In genomic region chr14:104473649-104474574, GRCh38 we compare ENCODE assay signal across 20 cellular contexts.
DNase-seq lines count a peak whose midpoint lies in the region; ATAC-seq, FAIRE-seq and TF ChIP-seq lines count a peak whose summit lies in the region.
"Had no signal": no experiment of that assay in that cellular context is flagged by ENCODE, and none has a peak within 500 bp of the region (broad histone marks: within the 10 kb centered on the region; RNA-seq: fewer than 3 reads in every experiment).

No MANE protein-coding gene starts in this region.

- H3K36me3 Mint-ChIP-seq in WTC11 = no peaks in the 10 kb centered on the region
- H3K36me3 Mint-ChIP-seq: CD14-positive monocyte had no signal

- H3K9ac ChIP-seq in HepG2 (ENCODE audit: insufficient read depth, low read depth, low read length) (no peak overlapping the region), mesendoderm (ENCODE audit: low read length) (no peak overlapping the region)
- H3K9ac ChIP-seq: KMS-11 had no signal

- no peak overlapping the region for H2AFZ ChIP-seq in HepG2 (ENCODE audit: low read length)

- H3K56ac ChIP-seq in mesendoderm (ENCODE audit: low read length) = no peak overlapping the region

- H3K27ac ChIP-seq in HepG2 (ENCODE audit: extremely low read length, insufficient read depth, low read length) (no peak overlapping the region), right lobe of liver (no peak overlapping the region), mesendoderm (ENCODE audit: low read depth, low read length) (no peak overlapping the region), stomach (no peak overlapping the region)
- H3K27ac ChIP-seq: KMS-11, SK-N-MC had no signal

- DNase-seq in HepG2 (ENCODE audit: low spot score) (no peak), right lobe of liver (no peak), WTC11 (ENCODE audit: low spot score) (no peak), mesendoderm (peak; percentile 18), stomach (no peak)
- DNase-seq: 8988T, GF-D8, NCI-H1105, NCI-H146, NCI-H2029, NCI-H524 treated with DMSO at 0.1 percent for 48 hours, SHP77, SW 1271 had no signal

- H3K4me1 Mint-ChIP-seq in WTC11 = 0 out of 2 replicates have a peak, but pooled peaks cover 4% of the 10 kb centered on the region
- H3K4me1 Mint-ChIP-seq: CD14-positive monocyte had no signal

- TF ChIP-seq EP300 in HepG2 (IDR thresholded peaks at IDR 0.05; ENCODE audit: low read depth in 2 of 2, low read length in 2 of 2) = no peak
- no peak for TF ChIP-seq EP300 in HepG2 (CRISPR knock-in tag; IDR thresholded peaks at IDR 0.05; ENCODE audit: borderline replicate concordance)
- TF ChIP-seq EP300 in stomach (IDR thresholded peaks at IDR 0.05) = no peak

- no peak overlapping the region for H3K4ac ChIP-seq in mesendoderm (ENCODE audit: low read depth, low read length)

- 28% methylated on average over 22 of the region's 49 CpGs for WGBS in HepG2 (ENCODE audit: low lambda C conversion rate)
- WGBS in right lobe of liver (ENCODE audit: insufficient coverage, low coverage, low lambda C conversion rate, missing lambda C conversion rate) = 58% methylated on average over 23 of the region's 49 CpGs
- no CpG with 5 or more reads among the region's 49 CpGs for WGBS in mesendoderm (ENCODE audit: extremely low coverage, insufficient coverage, low lambda C conversion rate)
- 58 to 69% (median 62%) methylated on average over 49 of the region's 49 CpGs for WGBS in stomach, 5 donors

- no peak overlapping the region for H2BK15ac ChIP-seq in mesendoderm (replicated peaks; ENCODE audit: low read depth)

- H3K27ac Mint-ChIP-seq in WTC11 = no peak overlapping the region
- H3K27ac Mint-ChIP-seq: CD14-positive monocyte had no signal

- peak; percentile 60 for ATAC-seq in HepG2
- no peak for ATAC-seq in right lobe of liver
- peak; percentile 72 for ATAC-seq in WTC11
- ATAC-seq in HG02885 (IDR thresholded peaks at IDR 0.05; ENCODE audit: poor library complexity, unreplicated experiment) = no peak
- no peak for ATAC-seq in HG03097 (IDR thresholded peaks at IDR 0.05; ENCODE audit: low FRiP score, unreplicated experiment)
- ATAC-seq in GM19467 (IDR thresholded peaks at IDR 0.05; ENCODE audit: unreplicated experiment) = no peak

- H4K8ac ChIP-seq in mesendoderm (ENCODE audit: low read depth, low read length) = no peak overlapping the region

- H3K4me3 ChIP-seq in HepG2 (replicated peaks in 1 of 3; ENCODE audit: insufficient read depth in 1 of 3, low read depth in 2 of 3, low read length in 3 of 3) = no peak overlapping the region
- H3K4me3 ChIP-seq in right lobe of liver = no peak overlapping the region
- no peak overlapping the region for H3K4me3 ChIP-seq in mesendoderm (ENCODE audit: low read length)
- H3K4me3 ChIP-seq in stomach = no peak overlapping the region
- H3K4me3 ChIP-seq: HAP-1, SK-N-MC had no signal

- H2AK5ac ChIP-seq in mesendoderm (ENCODE audit: low read length) = no peak overlapping the region

- CTCF ChIA-PET in HepG2 (lab: Yijun Ruan, JAX; ENCODE audit: low intra/inter-chr PET ratio, low total read pairs) = no interaction called here
- CTCF ChIA-PET in WTC11 (lab: Charles Lee) = interaction anchor here (0.6 to 3.3 kb wide), 22 partner anchors 12 to 336 kb away, joined by 3 to 29 read pairs (median 5); no protein-coding TSS in a partner anchor

- no peak overlapping the region for H3K23ac ChIP-seq in mesendoderm (ENCODE audit: low read length)

- H3K4me1 ChIP-seq in HepG2 (ENCODE audit: insufficient read depth, low read length) (no peaks in the 10 kb centered on the region), right lobe of liver (no peaks in the 10 kb centered on the region), mesendoderm (ENCODE audit: control insufficient read depth, low read depth, low read length) (no peaks in the 10 kb centered on the region), stomach (no peaks in the 10 kb centered on the region)
- H3K4me1 ChIP-seq: HAP-1 had no signal

- no TSS peak for BruUV-seq in HepG2 (replicated peaks; lab: Mats Ljungman, UMichigan)

- H3K4me3 Mint-ChIP-seq in WTC11 = no peak overlapping the region
- H3K4me3 Mint-ChIP-seq: CD14-positive monocyte had no signal

- H3K36me3 ChIP-seq in HepG2 (replicated peaks in 1 of 2; ENCODE audit: control insufficient read depth in 1 of 2, insufficient read depth in 2 of 2, low read length in 2 of 2) (no peaks in the 10 kb centered on the region), right lobe of liver (no peaks in the 10 kb centered on the region), mesendoderm (ENCODE audit: control insufficient read depth, insufficient read depth, low read length) (no peaks in the 10 kb centered on the region), stomach (no peaks in the 10 kb centered on the region)
- H3K36me3 ChIP-seq: HAP-1 had no signal

- H3K79me2 ChIP-seq in HepG2 (ENCODE audit: insufficient read depth, low read length) (no peaks in the 10 kb centered on the region), mesendoderm (ENCODE audit: control insufficient read depth, insufficient read depth, low read length) (no peaks in the 10 kb centered on the region)

- in situ Hi-C loops in HepG2 (cut with HindIII; ENCODE audit: extremely low pct_ligation_motif_present, low pct_unique_long_range_greater_than_20kb) = no loop called here

- POLR2A ChIA-PET in HepG2 (lab: Yijun Ruan, JAX) = interaction anchor here (0.6 kb wide), 1 partner anchor 866 kb away, joined by 3 read pairs; no protein-coding TSS in a partner anchor
- POLR2A ChIA-PET in WTC11 (lab: Charles Lee) = interaction anchor here (1.1 kb wide), 1 partner anchor 13 kb away, joined by 3 read pairs; no protein-coding TSS in a partner anchor

- H3K9me3 ChIP-seq in HepG2 (ENCODE audit: low read length) (no peaks in the 10 kb centered on the region), right lobe of liver (no peaks in the 10 kb centered on the region), stomach (no peaks in the 10 kb centered on the region)
- H3K9me3 ChIP-seq: HAP-1 had no signal

- no peak overlapping the region for H2BK120ac ChIP-seq in mesendoderm (ENCODE audit: low read depth, low read length)

- no peaks in the 10 kb centered on the region for H4K20me1 ChIP-seq in HepG2 (ENCODE audit: insufficient read depth, low read length)

- no peak overlapping the region for H4K5ac ChIP-seq in mesendoderm (ENCODE audit: low read length)

- no peaks in the 10 kb centered on the region for H3K79me1 ChIP-seq in mesendoderm (ENCODE audit: low read length)

- FAIRE-seq in HepG2 (lab: Jason Lieb, UNC) = no peak

- TF ChIP-seq CTCF in HepG2 (CRISPR knock-in tag; IDR thresholded peaks at IDR 0.05) (no peak), right lobe of liver (IDR thresholded peaks at IDR 0.05) (no peak), WTC11 (IDR thresholded peaks at IDR 0.05) (no peak), stomach (IDR thresholded peaks at IDR 0.05) (no peak)

- H3K9me3 Mint-ChIP-seq in WTC11 = peaks cover 8% of the 10 kb centered on the region

- intact Hi-C loops in HepG2 (cut with micrococcal nuclease; ENCODE audit: unreplicated experiment) = no loop called here
- intact Hi-C loops in right lobe of liver (cut with DNase I) = no loop called here
- intact Hi-C loops in stomach (cut with DNase I; ENCODE audit: low total_unique reads) = no loop called here

- no peak overlapping the region for H3K18ac ChIP-seq in mesendoderm (ENCODE audit: low read length)

- no peaks in the 10 kb centered on the region for H3K27me3 Mint-ChIP-seq in WTC11 (ENCODE audit: low read depth)

- H3K27me3 ChIP-seq in HepG2 (ENCODE audit: control insufficient read depth in 1 of 2, insufficient read depth in 2 of 2, low read length in 2 of 2) (peaks cover 5 to 62% of the 10 kb centered on the region in 2 experiments), right lobe of liver (no peaks in the 10 kb centered on the region), mesendoderm (ENCODE audit: insufficient read depth, low read length, poor library complexity) (no peaks in the 10 kb centered on the region), stomach (peaks cover 0 to 47% (median 10%) of the 10 kb centered on the region in 3 donors)

- H2BK5ac ChIP-seq in mesendoderm (ENCODE audit: low read length) = no peak overlapping the region

- no peak overlapping the region for H3K4me2 ChIP-seq in HepG2 (ENCODE audit: low read depth, low read length)
- no peak overlapping the region for H3K4me2 ChIP-seq in mesendoderm (ENCODE audit: low read length)
- H3K4me2 ChIP-seq: KMS-11 had no signal

- no peak for TF ChIP-seq RAD21 in HepG2 (CRISPR knock-in tag; IDR thresholded peaks at IDR 0.05)

- TF ChIP-seq POLR2A in HepG2 (IDR thresholded peaks at IDR 0.05; ENCODE audit: insufficient read depth in 1 of 2, low read depth in 2 of 2, low read length in 2 of 2) = no peak
- no peak for TF ChIP-seq POLR2A in right lobe of liver (IDR thresholded peaks at IDR 0.05)
- no peak for TF ChIP-seq POLR2A in stomach (IDR thresholded peaks at IDR 0.05)

TF ChIP-seq in HepG2, 621 proteins besides CTCF, POLR2A, EP300 and RAD21 (continues in another document):
- TF ChIP-seq FOXA1 (IDR thresholded peaks at IDR 0.05) = no peak
- TF ChIP-seq FOXA1 (CRISPR knock-in tag; IDR thresholded peaks at IDR 0.05) = no peak
- TF ChIP-seq HOXD1 (CRISPR knock-in tag; IDR thresholded peaks at IDR 0.05) = no peak
- no peak for TF ChIP-seq HNRNPK (IDR thresholded peaks at IDR 0.05; ENCODE audit: low read depth, low read length, poor library complexity, severe bottlenecking)

TF ChIP-seq in WTC11, 78 proteins besides CTCF, POLR2A, EP300 and RAD21 (continues in another document):
- no peak for TF ChIP-seq ESRRA (CRISPR knock-in tag; IDR thresholded peaks at IDR 0.05; ENCODE audit: borderline replicate concordance)
- no peak for TF ChIP-seq FOXK1 (CRISPR knock-in tag; IDR thresholded peaks at IDR 0.05)
- no peak for TF ChIP-seq FOXP1 (CRISPR knock-in tag; IDR thresholded peaks at IDR 0.05; ENCODE audit: borderline replicate concordance)
- no peak for TF ChIP-seq ATF3 (CRISPR knock-in tag; conservative IDR thresholded peaks at IDR 0.05)
- TF ChIP-seq, protein P1, sequence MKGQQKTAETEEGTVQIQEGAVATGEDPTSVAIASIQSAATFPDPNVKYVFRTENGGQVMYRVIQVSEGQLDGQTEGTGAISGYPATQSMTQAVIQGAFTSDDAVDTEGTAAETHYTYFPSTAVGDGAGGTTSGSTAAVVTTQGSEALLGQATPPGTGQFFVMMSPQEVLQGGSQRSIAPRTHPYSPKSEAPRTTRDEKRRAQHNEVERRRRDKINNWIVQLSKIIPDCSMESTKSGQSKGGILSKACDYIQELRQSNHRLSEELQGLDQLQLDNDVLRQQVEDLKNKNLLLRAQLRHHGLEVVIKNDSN (CRISPR knock-in tag; IDR thresholded peaks at IDR 0.05) = no peak

Comparison
In these comparisons a context has a peak if more than half of its experiments do, and no peak if none do; other contexts are left out.
1. ATAC-seq: peak in HepG2 (single experiment) and WTC11 (single experiment); none in right lobe of liver (0 of 4), HG02885 (single experiment), HG03097 (single experiment) and GM19467 (single experiment).